Comparison of ENCODE assay signal across 8 cellular contexts in the genomic region with DNA sequence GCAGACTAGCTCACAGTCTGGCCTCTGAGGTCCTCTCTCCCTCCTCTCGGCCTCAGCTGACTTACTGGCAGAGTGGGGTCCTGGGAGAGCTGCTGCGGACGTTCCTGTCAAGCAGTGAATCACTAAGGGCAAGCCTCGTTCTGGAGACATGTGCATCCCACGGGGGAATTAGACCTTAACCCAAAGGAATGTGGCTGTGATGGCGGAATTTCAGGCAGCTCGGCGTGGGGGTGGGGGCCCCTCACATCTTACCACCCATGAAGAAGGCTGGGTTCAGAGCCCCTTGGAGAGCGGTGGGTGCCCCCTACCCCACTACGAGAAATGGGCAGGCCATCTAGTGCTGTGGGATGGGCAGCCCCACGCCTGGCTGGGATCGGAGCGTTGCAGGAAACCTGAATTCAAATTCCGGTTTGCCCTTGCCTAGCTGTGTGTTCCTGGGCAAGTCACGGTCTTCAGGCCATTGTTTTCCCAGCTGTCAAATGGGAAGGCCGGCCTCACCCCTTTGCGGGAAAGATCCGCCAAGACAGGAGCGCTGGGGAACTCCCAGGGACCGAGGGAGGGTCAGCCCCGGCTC. TPM values are rescaled to one million over a fixed set of nuclear protein-coding genes. Genes with fewer than 3 reads are reported as not detected.
A peak's percentile ranks its signal among the peaks of the same experiment; 100 is the strongest.
DNase-seq lines count a peak whose midpoint lies in the region; ATAC-seq and TF ChIP-seq lines count a peak whose summit lies in the region.

No MANE protein-coding gene starts in this region.

- H3K4me1 ChIP-seq in DOHH2 (ENCODE audit: control insufficient read depth, low read length) (peaks cover 98% of the 10 kb centered on the region), SJSA1 (replicated peaks) (peaks cover 26% of the 10 kb centered on the region)

- TF ChIP-seq CTCF in DOHH2 (IDR thresholded peaks at IDR 0.05; ENCODE audit: low read depth, low read length, poor library complexity, severe bottlenecking) (no peak), fibroblast of the aortic adventitia (IDR thresholded peaks at IDR 0.05; ENCODE audit: insufficient read depth, low read length) (no peak), osteocyte (IDR thresholded peaks at IDR 0.05) (peak; percentile 9)

- H3K27ac ChIP-seq in DOHH2 (ENCODE audit: low read depth, low read length), result peak overlapping the region; percentile 88; the same call in 1 of the 2 replicates
- peak overlapping the region; percentile 42; the same call in 1 of the 2 replicates for H3K27ac ChIP-seq in SJSA1

- peaks cover 46% of the 10 kb centered on the region for H3K79me2 ChIP-seq in DOHH2 (ENCODE audit: control insufficient read depth, low read length)

- no peaks in the 10 kb centered on the region for H3K27me3 Mint-ChIP-seq in osteocyte (ENCODE audit: unreplicated experiment)

- H3K4me1 Mint-ChIP-seq in osteocyte (ENCODE audit: unreplicated experiment), result peaks cover 48% of the 10 kb centered on the region

- H3K36me3 ChIP-seq in DOHH2 (ENCODE audit: control insufficient read depth, low read length), result peaks cover 52% of the 10 kb centered on the region
- no peaks in the 10 kb centered on the region for H3K36me3 ChIP-seq in SJSA1

- DNase-seq in SJSA1 (ENCODE audit: low read depth in 1 of 2, low spot score in 2 of 2) (peak; percentile 67 to 71), fibroblast of the aortic adventitia (ENCODE audit: low read depth) (peak; percentile 85), osteocyte (ENCODE audit: extremely low spot score, unreplicated experiment) (no peak), NCI-H1105 treated with DMSO at 0.1 percent for 48 hours (lab: John Stamatoyannopoulos, UW) (no peak), RKO (ENCODE audit: low spot score) (no peak), DMS153 (lab: John Stamatoyannopoulos, UW) (no peak)

- ATAC-seq in HG03108 (IDR thresholded peaks at IDR 0.05; ENCODE audit: unreplicated experiment), result no peak

- H3K9me3 ChIP-seq in DOHH2 (ENCODE audit: control insufficient read depth, insufficient read depth, low read length) (no peaks in the 10 kb centered on the region), SJSA1 (replicated peaks) (no peaks in the 10 kb centered on the region)

- H3K27me3 ChIP-seq in DOHH2 (ENCODE audit: control insufficient read depth, low read length), result 0 out of 2 replicates have a peak, but pooled peaks cover 2% of the 10 kb centered on the region
- H3K27me3 ChIP-seq in SJSA1 (replicated peaks), result no peaks in the 10 kb centered on the region

- H3K4me3 ChIP-seq in DOHH2 (ENCODE audit: low read length), result peak overlapping the region; percentile 74
- H3K4me3 ChIP-seq in SJSA1, result peak overlapping the region; percentile 41
- H3K4me3 ChIP-seq in fibroblast of the aortic adventitia (ENCODE audit: low read depth, low read length), result peak overlapping the region; percentile 70

- H3K4me2 ChIP-seq in DOHH2 (ENCODE audit: low read length), result peak overlapping the region; percentile 85

- no peaks in the 10 kb centered on the region; the same call in 1 of the 2 replicates for H4K20me1 ChIP-seq in DOHH2 (ENCODE audit: control insufficient read depth, insufficient read depth, low read depth, low read length)

- peak overlapping the region; percentile 74 for H3K4me3 Mint-ChIP-seq in osteocyte (ENCODE audit: unreplicated experiment)

- no peaks in the 10 kb centered on the region for H3K9me3 Mint-ChIP-seq in osteocyte (ENCODE audit: unreplicated experiment)

- H3K36me3 Mint-ChIP-seq in osteocyte (ENCODE audit: unreplicated experiment), result no peaks in the 10 kb centered on the region

- H3K27ac Mint-ChIP-seq in osteocyte (ENCODE audit: unreplicated experiment), result peak overlapping the region; percentile 85

- no peaks in the 10 kb centered on the region for H3K9me2 ChIP-seq in DOHH2 (replicated peaks; ENCODE audit: control insufficient read depth, low read length)

- H3F3A ChIP-seq in DOHH2 (ENCODE audit: control insufficient read depth, insufficient read depth), result peaks cover 33% of the 10 kb centered on the region

RNA-seq across cellular contexts. Expression of a gene that starts 0.6 kb away (rescaled TPM):
- total RNA-seq in SJSA1 (2014; rRNA removed; shearing (Covaris generic)), result 7.8 and 8.1 TPM in 2 replicates
- total RNA-seq in fibroblast of the aortic adventitia (ENCODE audit: low replicate concordance) (23.1 and 30.0 TPM in 2 replicates), osteocyte (35.6 and 39.6 TPM in 2 replicates)

Comparison
In these comparisons a context has a peak if more than half of its experiments do, and no peak if none do; other contexts are left out.
1. DNase-seq: peak in SJSA1 (2 of 2) and fibroblast of the aortic adventitia (single experiment); none in osteocyte (single experiment), NCI-H1105 treated with DMSO at 0.1 percent for 48 hours (single experiment), RKO (single experiment) and DMS153 (single experiment).
2. Peak in every context shown above with its lines, with median percentiles within 50 percentile points of each other: H3K4me3 ChIP-seq.